ENCODE assay signal across 19 cellular contexts in genomic region chrX:37405954-37406353, GRCh38. TPM values are rescaled to one million over a fixed set of nuclear protein-coding genes. Genes with fewer than 3 reads are reported as not detected.
DNase-seq lines count a peak whose midpoint lies in the region; ATAC-seq, FAIRE-seq and TF ChIP-seq lines count a peak whose summit lies in the region.
"Had no signal": no experiment of that assay in that cellular context is flagged by ENCODE, and none has a peak within 500 bp of the region (broad histone marks: within the 10 kb centered on the region; RNA-seq: fewer than 3 reads in every experiment).

No MANE protein-coding gene starts in this region.

- no peaks in the 10 kb centered on the region for H4K20me1 ChIP-seq in endothelial cell of umbilical vein (replicated peaks; ENCODE audit: control insufficient read depth, extremely low read depth, insufficient read depth, low read length)

- H3K27ac ChIP-seq in endothelial cell of umbilical vein (ENCODE audit: insufficient read depth, low read depth, low read length), result peak overlapping the region; percentile 35
- H3K27ac ChIP-seq: gastroesophageal sphincter, Peyer's patch, tibial artery had no signal

- no peaks in the 10 kb centered on the region for H3K27me3 ChIP-seq in endothelial cell of umbilical vein (ENCODE audit: control insufficient read depth in 2 of 2, insufficient read depth in 2 of 2, low read length in 2 of 2)
- H3K27me3 ChIP-seq: gastroesophageal sphincter, Peyer's patch, tibial artery had no signal

- H3K27me3 Mint-ChIP-seq in nephron (ENCODE audit: low read depth), result no peaks in the 10 kb centered on the region
- H3K27me3 Mint-ChIP-seq in activated naive CD4-positive, alpha-beta T cell treated with anti-CD3 and anti-CD28 coated beads, Interleukin-2, amount 10 ng/mL, durations not matched to agents 7 days and 5 days, result no peaks in the 10 kb centered on the region
- no peaks in the 10 kb centered on the region for H3K27me3 Mint-ChIP-seq in activated T-cell treated with anti-CD3 and anti-CD28 coated beads, Interleukin-2, amount 50 U/mL, for 4 hours (ENCODE audit: low read depth)
- H3K27me3 Mint-ChIP-seq: brain; CD4-positive, alpha-beta T cell; effector memory CD8-positive, alpha-beta T cell had no signal

- no peak for TF ChIP-seq CTCF in endothelial cell of umbilical vein (IDR thresholded peaks at IDR 0.05; ENCODE audit: extremely low read depth in 1 of 2, insufficient read depth in 1 of 2, low read depth in 1 of 2, low read length in 2 of 2)
- no peak for TF ChIP-seq CTCF in nephron (IDR thresholded peaks at IDR 0.05; ENCODE audit: unreplicated experiment in 3 of 3)

- H3K9ac ChIP-seq in endothelial cell of umbilical vein (replicated peaks; ENCODE audit: extremely low read depth, insufficient read depth, low read length), result peak overlapping the region; percentile 23

- DNase-seq in GM03348 (ENCODE audit: low spot score), result peak; percentile 11
- DNase-seq in RPMI7951 (ENCODE audit: low read depth), result peak; percentile 58
- DNase-seq in endothelial cell of umbilical vein (ENCODE audit: low read depth, low spot score), result peak; percentile 58
- DNase-seq in Ammon's horn (ENCODE audit: low spot score), result no peak
- no peak for DNase-seq in NCI-H187 treated with DMSO at 0.1 percent for 48 hours (lab: John Stamatoyannopoulos, UW)
- no peak for DNase-seq in activated naive CD4-positive, alpha-beta T cell treated with anti-CD3 and anti-CD28 coated beads, Interleukin-2, amount 10 ng/mL, durations not matched to agents 7 days and 5 days
- no peak for DNase-seq in activated T-cell treated with anti-CD3 and anti-CD28 coated beads, Interleukin-2, amount 50 U/mL, for 4 hours
- DNase-seq: activated effector memory CD4-positive, alpha-beta T cell treated with anti-CD3 and anti-CD28 coated beads, Interleukin-2, amount 50 U/mL, for 16 hours; CD4-positive, alpha-beta T cell; effector memory CD8-positive, alpha-beta T cell; H7; Peyer's patch; tibial artery had no signal

- CTCF ChIA-PET in endothelial cell of umbilical vein (lab: Charles Lee), result interaction anchor here (0.9 to 2.2 kb wide), 3 partner anchors 25 to 90 kb away, joined by 3 to 5 read pairs (median 4); no protein-coding TSS in a partner anchor
- CTCF ChIA-PET in activated naive CD4-positive, alpha-beta T cell treated with anti-CD3 and anti-CD28 coated beads, Interleukin-2, amount 10 ng/mL, durations not matched to agents 7 days and 5 days (lab: Charles Lee), result no interaction called here

- intact Hi-C loops in endothelial cell of umbilical vein (cut with micrococcal nuclease), result no loop called here

- peaks cover 8% of the 10 kb centered on the region for H3K4me1 Mint-ChIP-seq in nephron
- no peaks in the 10 kb centered on the region for H3K4me1 Mint-ChIP-seq in activated naive CD4-positive, alpha-beta T cell treated with anti-CD3 and anti-CD28 coated beads, Interleukin-2, amount 10 ng/mL, durations not matched to agents 7 days and 5 days
- no peaks in the 10 kb centered on the region for H3K4me1 Mint-ChIP-seq in activated T-cell treated with anti-CD3 and anti-CD28 coated beads, Interleukin-2, amount 50 U/mL, for 4 hours (ENCODE audit: low read depth)
- H3K4me1 Mint-ChIP-seq: brain; stimulated activated effector memory CD8-positive, alpha-beta T cell treated with anti-CD3 and anti-CD28 coated beads, Interleukin-12 subunit alpha, Interleukin-12 subunit beta, amount 100 ng/mL, for 72 hours had no signal

- peaks cover 8% of the 10 kb centered on the region for H3K4me1 ChIP-seq in endothelial cell of umbilical vein (ENCODE audit: control insufficient read depth, extremely low read depth, insufficient read depth, low read length)
- H3K4me1 ChIP-seq: gastroesophageal sphincter, Peyer's patch, tibial artery had no signal

- no TSS peak for BruUV-seq in endothelial cell of umbilical vein (replicated peaks; lab: Mats Ljungman, UMichigan)

- H3K9me3 Mint-ChIP-seq in nephron, result peaks cover 10% of the 10 kb centered on the region
- no peaks in the 10 kb centered on the region for H3K9me3 Mint-ChIP-seq in activated naive CD4-positive, alpha-beta T cell treated with anti-CD3 and anti-CD28 coated beads, Interleukin-2, amount 10 ng/mL, durations not matched to agents 7 days and 5 days
- H3K9me3 Mint-ChIP-seq in activated T-cell treated with anti-CD3 and anti-CD28 coated beads, Interleukin-2, amount 50 U/mL, for 4 hours, result no peaks in the 10 kb centered on the region
- H3K9me3 Mint-ChIP-seq: CD4-positive, alpha-beta T cell; effector memory CD8-positive, alpha-beta T cell; stimulated activated effector memory CD8-positive, alpha-beta T cell treated with anti-CD3 and anti-CD28 coated beads, Interleukin-12 subunit alpha, Interleukin-12 subunit beta, amount 100 ng/mL, for 72 hours had no signal

- no peaks in the 10 kb centered on the region for H3K36me3 ChIP-seq in endothelial cell of umbilical vein (ENCODE audit: control insufficient read depth in 2 of 2, extremely low read depth in 1 of 2, insufficient read depth in 2 of 2, low read length in 2 of 2)
- H3K36me3 ChIP-seq: gastroesophageal sphincter, Peyer's patch, tibial artery had no signal

- no peak for FAIRE-seq in endothelial cell of umbilical vein (lab: Jason Lieb, UNC)

- peaks cover 14% of the 10 kb centered on the region for H3K36me3 Mint-ChIP-seq in nephron (ENCODE audit: low read depth)
- no peaks in the 10 kb centered on the region for H3K36me3 Mint-ChIP-seq in activated naive CD4-positive, alpha-beta T cell treated with anti-CD3 and anti-CD28 coated beads, Interleukin-2, amount 10 ng/mL, durations not matched to agents 7 days and 5 days
- no peaks in the 10 kb centered on the region for H3K36me3 Mint-ChIP-seq in activated T-cell treated with anti-CD3 and anti-CD28 coated beads, Interleukin-2, amount 50 U/mL, for 4 hours (ENCODE audit: insufficient read depth)
- H3K36me3 Mint-ChIP-seq: stimulated activated effector memory CD8-positive, alpha-beta T cell treated with anti-CD3 and anti-CD28 coated beads, Interleukin-12 subunit alpha, Interleukin-12 subunit beta, amount 100 ng/mL, for 72 hours had no signal

- POLR2A ChIA-PET in endothelial cell of umbilical vein (lab: Charles Lee), result no interaction called here

- peak overlapping the region; percentile 4 for H3K4me2 ChIP-seq in endothelial cell of umbilical vein (ENCODE audit: insufficient read depth, low read length)

- no peak for TF ChIP-seq POLR2A in endothelial cell of umbilical vein (IDR thresholded peaks at IDR 0.05; ENCODE audit: low read depth, low read length)

- H3K9me1 ChIP-seq in endothelial cell of umbilical vein (replicated peaks; ENCODE audit: control insufficient read depth, extremely low read depth, insufficient read depth, low read length), result no peaks in the 10 kb centered on the region

- dilution Hi-C loops in endothelial cell of umbilical vein (cut with MboI; ENCODE audit: extremely low pct_ligation_motif_present, low sequenced_read_pairs), result no loop called here

- H3K27ac Mint-ChIP-seq in nephron, result peak overlapping the region; percentile 4 to 10 (median 9)
- H3K27ac Mint-ChIP-seq in activated naive CD4-positive, alpha-beta T cell treated with anti-CD3 and anti-CD28 coated beads, Interleukin-2, amount 10 ng/mL, durations not matched to agents 7 days and 5 days, result no peak overlapping the region
- H3K27ac Mint-ChIP-seq: brain; CD4-positive, alpha-beta T cell; effector memory CD8-positive, alpha-beta T cell; stimulated activated effector memory CD8-positive, alpha-beta T cell treated with anti-CD3 and anti-CD28 coated beads, Interleukin-12 subunit alpha, Interleukin-12 subunit beta, amount 100 ng/mL, for 72 hours; WTC11 had no signal

- no peaks in the 10 kb centered on the region for H3K9me3 ChIP-seq in endothelial cell of umbilical vein (replicated peaks; ENCODE audit: control insufficient read depth, insufficient read depth, low read length)
- H3K9me3 ChIP-seq: gastroesophageal sphincter, Peyer's patch, tibial artery had no signal

- H3K79me2 ChIP-seq in endothelial cell of umbilical vein (ENCODE audit: control insufficient read depth, insufficient read depth, low read length), result no peaks in the 10 kb centered on the region

- no peak overlapping the region for H3K4me3 Mint-ChIP-seq in nephron
- no peak overlapping the region for H3K4me3 Mint-ChIP-seq in activated naive CD4-positive, alpha-beta T cell treated with anti-CD3 and anti-CD28 coated beads, Interleukin-2, amount 10 ng/mL, durations not matched to agents 7 days and 5 days
- H3K4me3 Mint-ChIP-seq in activated T-cell treated with anti-CD3 and anti-CD28 coated beads, Interleukin-2, amount 50 U/mL, for 4 hours, result no peak overlapping the region
- H3K4me3 Mint-ChIP-seq: brain; CD4-positive, alpha-beta T cell; effector memory CD8-positive, alpha-beta T cell; stimulated activated effector memory CD8-positive, alpha-beta T cell treated with anti-CD3 and anti-CD28 coated beads, Interleukin-12 subunit alpha, Interleukin-12 subunit beta, amount 100 ng/mL, for 72 hours; WTC11 had no signal

- H2AFZ ChIP-seq in endothelial cell of umbilical vein (ENCODE audit: low read depth, low read length), result no peak overlapping the region

- no peak for ATAC-seq in activated T-cell treated with anti-CD3 and anti-CD28 coated beads, Interleukin-2, amount 50 U/mL, for 4 hours
- ATAC-seq: effector memory CD8-positive, alpha-beta T cell; gastroesophageal sphincter; stimulated activated effector memory CD8-positive, alpha-beta T cell treated with anti-CD3 and anti-CD28 coated beads, Interleukin-12 subunit alpha, Interleukin-12 subunit beta, amount 100 ng/mL, for 72 hours; WTC11 had no signal

- H3K4me3 ChIP-seq in endothelial cell of umbilical vein (replicated peaks in 1 of 3; ENCODE audit: insufficient read depth in 1 of 3, low read depth in 1 of 3, low read length in 3 of 3), result no peak overlapping the region
- H3K4me3 ChIP-seq: gastroesophageal sphincter, Peyer's patch, tibial artery had no signal

TF ChIP-seq in endothelial cell of umbilical vein, 7 proteins besides CTCF, POLR2A, EP300 and RAD21:
- TF ChIP-seq EZH2 (IDR thresholded peaks at IDR 0.05; ENCODE audit: borderline replicate concordance, low read depth, low read length, severe bottlenecking) (no peak), GATA2 (IDR thresholded peaks at IDR 0.05; ENCODE audit: insufficient read depth, insufficient read length, low read depth, low read length) (peak; percentile 86)

RNA-seq across cellular contexts. Expression of gene PRRG1, which starts 56.8 kb away (rescaled TPM):
- 11.9 and 12.6 TPM in 2 replicates for total RNA-seq in RPMI7951 (2014; rRNA removed; shearing (Covaris generic))
- 28.3 and 37.6 TPM in 2 replicates for total RNA-seq in endothelial cell of umbilical vein
- polyA plus RNA-seq in endothelial cell of umbilical vein, result 46.3 TPM in 2 replicates
- 22.4 and 22.5 TPM in 2 replicates for polyA plus RNA-seq in endothelial cell of umbilical vein (2011; cell fraction: cytosol; rRNA removed)
- 29.3 and 33.3 TPM in 2 replicates for polyA plus RNA-seq in endothelial cell of umbilical vein (2011; cell fraction: nucleus; rRNA removed)
- 28.8 and 39.5 TPM in 2 replicates for polyA plus RNA-seq in endothelial cell of umbilical vein (2012)
- 91.0 and 105 TPM in 2 replicates for polyA minus RNA-seq in endothelial cell of umbilical vein
- polyA minus RNA-seq in endothelial cell of umbilical vein (2011; cell fraction: cytosol; rRNA and poly(A)+ RNA removed), result 10.9 TPM
- polyA minus RNA-seq in endothelial cell of umbilical vein (2011; cell fraction: nucleus; rRNA and poly(A)+ RNA removed), result 57.9 and 77.3 TPM in 2 replicates
- total RNA-seq in activated T-cell treated with anti-CD3 and anti-CD28 coated beads, Interleukin-2, amount 50 U/mL, for 4 hours, result not detected
- total RNA-seq: activated CD8-positive, alpha-beta memory T cell treated with anti-CD3 and anti-CD28 coated beads for 36 hours; CD4-positive, alpha-beta T cell had no signal

Comparison
In these comparisons a context has a peak if more than half of its experiments do, and no peak if none do; other contexts are left out.
1. DNase-seq: peak in GM03348 (single experiment), RPMI7951 (single experiment) and endothelial cell of umbilical vein (single experiment); none in Ammon's horn (single experiment), NCI-H187 treated with DMSO at 0.1 percent for 48 hours (single experiment), activated naive CD4-positive, alpha-beta T cell treated with anti-CD3 and anti-CD28 coated beads, Interleukin-2, amount 10 ng/mL, durations not matched to agents 7 days and 5 days (single experiment) and activated T-cell treated with anti-CD3 and anti-CD28 coated beads, Interleukin-2, amount 50 U/mL, for 4 hours (single experiment).
2. RNA of gene PRRG1, which starts 56.8 kb away (total RNA-seq): 28.3 to 37.6 TPM in endothelial cell of umbilical vein and 11.9 to 12.6 TPM in RPMI7951; not detected in activated T-cell treated with anti-CD3 and anti-CD28 coated beads, Interleukin-2, amount 50 U/mL, for 4 hours; every median in the first group is over 10 times any median in the second.